4 cellular contexts compared by ENCODE assay signal in the genomic region with DNA sequence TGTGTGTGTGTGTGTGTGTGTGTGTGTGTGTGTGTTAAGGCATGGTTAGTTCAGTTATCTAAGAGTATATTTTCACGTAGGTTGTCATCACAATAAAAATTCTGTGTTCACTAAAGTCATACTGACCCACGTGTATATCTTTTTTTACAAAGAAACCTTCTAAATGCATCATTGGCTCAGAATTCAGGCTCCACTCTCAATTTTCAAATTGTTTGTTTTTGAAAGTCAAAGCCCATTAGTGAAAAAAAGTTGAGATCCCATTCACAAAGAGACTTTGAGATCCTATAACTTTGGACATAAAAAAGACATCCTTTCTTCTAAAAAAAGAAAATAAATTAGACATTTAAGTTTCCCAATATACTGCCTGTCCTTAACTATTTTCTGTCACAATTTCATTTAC.
"Had no signal": no experiment of that assay in that cellular context is flagged by ENCODE, and none has a peak within 500 bp of the region (broad histone marks: within the 10 kb centered on the region; RNA-seq: fewer than 3 reads in every experiment).

No MANE protein-coding gene starts in this region.

- H3K4me3 ChIP-seq: GM23338 had no signal

- DNase-seq: H9, HCEC 1CT, KBM-7 had no signal
